Comparison of ENCODE assay signal across 13 cellular contexts in the genomic region with DNA sequence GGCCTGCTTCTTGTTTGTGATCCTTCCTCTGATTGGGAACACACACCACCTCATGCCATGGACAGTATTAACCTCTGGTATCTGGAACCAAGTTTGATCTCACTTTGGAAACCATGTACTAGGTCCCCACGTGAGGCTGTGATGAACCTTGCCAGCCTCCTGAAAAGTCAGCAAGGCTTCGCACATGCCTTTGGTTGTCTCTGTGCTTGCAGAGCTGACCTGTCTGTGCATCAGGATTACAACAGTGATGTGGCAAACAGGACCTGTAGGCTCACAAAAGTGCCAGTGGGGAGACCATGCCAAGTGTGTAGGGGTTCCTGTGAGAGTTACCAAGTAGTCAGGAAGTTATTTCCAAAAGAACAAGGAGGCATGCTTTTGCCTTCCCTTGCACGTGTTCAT. TPM values are rescaled to one million over a fixed set of nuclear protein-coding genes. Genes with fewer than 3 reads are reported as not detected.
DNase-seq lines count a peak whose midpoint lies in the region; ATAC-seq and TF ChIP-seq lines count a peak whose summit lies in the region.
"Had no signal": no experiment of that assay in that cellular context is flagged by ENCODE, and none has a peak within 500 bp of the region (broad histone marks: within the 10 kb centered on the region; RNA-seq: fewer than 3 reads in every experiment).

No MANE protein-coding gene starts in this region.

- no peak overlapping the region for H3K27ac ChIP-seq in hepatocyte
- H3K27ac ChIP-seq: WERI-Rb-1 had no signal

- H3K9me3 ChIP-seq in hepatocyte (ENCODE audit: low read depth) (no peaks in the 10 kb centered on the region), skeletal muscle satellite cell (replicated peaks; ENCODE audit: low read length) (no peaks in the 10 kb centered on the region)
- H3K9me3 ChIP-seq: sigmoid colon, tibial artery had no signal

- DNase-seq in T-helper 2 cell treated with Interferon-gamma antibody and Interleukin-4, amounts not matched to agents 5 μg/mL and 100 μg/mL, for 36 hours (ENCODE audit: low spot score): no peak
- DNase-seq in T-helper 2 cell (no peak), UCSD-AML1 (lab: John Stamatoyannopoulos, UW; ENCODE audit: unreplicated experiment) (peak; percentile 9), hepatocyte (ENCODE audit: low spot score) (no peak), NCI-H226 (no peak)
- DNase-seq: activated CD8-positive, alpha-beta memory T cell treated with anti-CD3 and anti-CD28 coated beads, Interleukin-2, amount 50 U/mL, for 48 hours; NCI-H2081; sigmoid colon; tibial artery; WERI-Rb-1 had no signal

- peak overlapping the region; percentile 65 for H3K4me3 ChIP-seq in hepatocyte
- peak overlapping the region; percentile 90 for H3K4me3 ChIP-seq in skeletal muscle satellite cell (ENCODE audit: low read length)

- H3K4me1 ChIP-seq in hepatocyte (ENCODE audit: insufficient read depth) (peaks cover 10% of the 10 kb centered on the region), skeletal muscle satellite cell (ENCODE audit: control insufficient read depth, insufficient read depth, low read length) (peaks cover 21% of the 10 kb centered on the region)

- TF ChIP-seq CTCF in hepatocyte (IDR thresholded peaks at IDR 0.05; ENCODE audit: poor library complexity): no peak

- 84% methylated on average over 3 of the region's 3 CpGs for WGBS in hepatocyte (ENCODE audit: low lambda C conversion rate, missing lambda C conversion rate)

- H3K9ac ChIP-seq in skeletal muscle satellite cell (ENCODE audit: low read depth, low read length): peak overlapping the region; percentile 96

- peaks cover 9% of the 10 kb centered on the region for H3K27me3 ChIP-seq in hepatocyte
- H3K27me3 ChIP-seq in skeletal muscle satellite cell (ENCODE audit: control insufficient read depth, insufficient read depth, low read length): peaks cover 4% of the 10 kb centered on the region
- H3K27me3 ChIP-seq: sigmoid colon, tibial artery had no signal

- H3K4me2 ChIP-seq in hepatocyte (peak overlapping the region; percentile 85), skeletal muscle satellite cell (ENCODE audit: low read length) (peak overlapping the region; percentile 98)

- H3K9me2 ChIP-seq in hepatocyte (replicated peaks; ENCODE audit: insufficient read depth): no peaks in the 10 kb centered on the region

- ATAC-seq in GM18873 (IDR thresholded peaks at IDR 0.05; ENCODE audit: low FRiP score, unreplicated experiment) (no peak), HG03175 (IDR thresholded peaks at IDR 0.05; ENCODE audit: unreplicated experiment) (no peak)

- peaks cover 2% of the 10 kb centered on the region for H4K20me1 ChIP-seq in hepatocyte (ENCODE audit: insufficient read depth, poor library complexity, severe bottlenecking)

- no peak overlapping the region for H2AFZ ChIP-seq in hepatocyte

- H3K4me3 Mint-ChIP-seq in T-helper 2 cell treated with Interferon-gamma antibody and Interleukin-4, amounts not matched to agents 5 μg/mL and 100 μg/mL, for 36 hours: peak overlapping the region; percentile 20

- no peaks in the 10 kb centered on the region for H3K9me3 Mint-ChIP-seq in T-helper 2 cell treated with Interferon-gamma antibody and Interleukin-4, amounts not matched to agents 5 μg/mL and 100 μg/mL, for 36 hours

- no peaks in the 10 kb centered on the region for H3K36me3 Mint-ChIP-seq in T-helper 2 cell treated with Interferon-gamma antibody and Interleukin-4, amounts not matched to agents 5 μg/mL and 100 μg/mL, for 36 hours (ENCODE audit: low read depth)

- peaks cover 56% of the 10 kb centered on the region for H3K79me2 ChIP-seq in hepatocyte

- peaks cover 9% of the 10 kb centered on the region for H3K4me1 Mint-ChIP-seq in T-helper 2 cell treated with Interferon-gamma antibody and Interleukin-4, amounts not matched to agents 5 μg/mL and 100 μg/mL, for 36 hours (ENCODE audit: low read depth)

- peaks cover 17% of the 10 kb centered on the region for H3K27me3 Mint-ChIP-seq in T-helper 2 cell treated with Interferon-gamma antibody and Interleukin-4, amounts not matched to agents 5 μg/mL and 100 μg/mL, for 36 hours (ENCODE audit: low read depth)

- H3K36me3 ChIP-seq in hepatocyte (replicated peaks; ENCODE audit: insufficient read depth, low read depth) (no peaks in the 10 kb centered on the region), skeletal muscle satellite cell (ENCODE audit: insufficient read depth, low read length) (peaks cover 5% of the 10 kb centered on the region)
- H3K36me3 ChIP-seq: sigmoid colon, tibial artery, WERI-Rb-1 had no signal

- H3K27ac Mint-ChIP-seq in T-helper 2 cell treated with Interferon-gamma antibody and Interleukin-4, amounts not matched to agents 5 μg/mL and 100 μg/mL, for 36 hours: no peak overlapping the region

RNA-seq across cellular contexts. Expression of a gene that starts 1.4 kb away (rescaled TPM):
- 62.7 and 65.7 TPM in 2 replicates for total RNA-seq in hepatocyte
- 35.1 and 46.1 TPM in 2 replicates for polyA plus RNA-seq in hepatocyte
- total RNA-seq in skeletal muscle satellite cell (2012; rRNA removed): 58.3 and 88.5 TPM in 2 replicates
